In genomic region chr6:117513174-117513573, GRCh38 we compare ENCODE assay signal across 20 cellular contexts. TPM values are rescaled to one million over a fixed set of nuclear protein-coding genes. Genes with fewer than 3 reads are reported as not detected.
DNase-seq lines count a peak whose midpoint lies in the region; ATAC-seq, FAIRE-seq and TF ChIP-seq lines count a peak whose summit lies in the region.
"Had no signal": no experiment of that assay in that cellular context is flagged by ENCODE, and none has a peak within 500 bp of the region (broad histone marks: within the 10 kb centered on the region; RNA-seq: fewer than 3 reads in every experiment).

No MANE protein-coding gene starts in this region.

- H3K9me3 ChIP-seq in A549 (peaks cover 2% of the 10 kb centered on the region; the same call in 1 of the 3 replicates), endothelial cell of umbilical vein (replicated peaks; ENCODE audit: control insufficient read depth, insufficient read depth, low read length) (no peaks in the 10 kb centered on the region), mucosa of descending colon (no peaks in the 10 kb centered on the region)
- H3K9me3 ChIP-seq: BE2C had no signal

- FAIRE-seq in A549 (lab: Jason Lieb, UNC), result no peak
- FAIRE-seq in endothelial cell of umbilical vein (lab: Jason Lieb, UNC), result no peak

- H3K9me3 Mint-ChIP-seq in nephron, result no peaks in the 10 kb centered on the region
- H3K9me3 Mint-ChIP-seq: CD4-positive, CD25-positive, alpha-beta regulatory T cell had no signal

- no peak overlapping the region for H3K4me3 ChIP-seq in A549
- H3K4me3 ChIP-seq in endothelial cell of umbilical vein (replicated peaks in 1 of 3; ENCODE audit: insufficient read depth in 1 of 3, low read depth in 1 of 3, low read length in 3 of 3), result no peak overlapping the region
- H3K4me3 ChIP-seq in mucosa of descending colon, result no peak overlapping the region
- H3K4me3 ChIP-seq: K562 had no signal

- no peaks in the 10 kb centered on the region for H4K20me1 ChIP-seq in endothelial cell of umbilical vein (replicated peaks; ENCODE audit: control insufficient read depth, extremely low read depth, insufficient read depth, low read length)

- ATAC-seq in A549, result peak; percentile 9 to 30; a peak in 4 of 6 replicates
- ATAC-seq in GM19467 (IDR thresholded peaks at IDR 0.05; ENCODE audit: unreplicated experiment), result no peak
- no peak for ATAC-seq in mucosa of descending colon
- ATAC-seq: K562, PC-3 had no signal

- no peaks in the 10 kb centered on the region for H3K27me3 Mint-ChIP-seq in nephron (ENCODE audit: low read depth)

- no peak for TF ChIP-seq CTCF in A549 (IDR thresholded peaks at IDR 0.05)
- TF ChIP-seq CTCF in endothelial cell of umbilical vein (IDR thresholded peaks at IDR 0.05; ENCODE audit: extremely low read depth in 1 of 2, insufficient read depth in 1 of 2, low read depth in 1 of 2, low read length in 2 of 2), result no peak
- TF ChIP-seq CTCF in nephron (IDR thresholded peaks at IDR 0.05; ENCODE audit: unreplicated experiment in 3 of 3), result no peak
- no peak for TF ChIP-seq CTCF in mucosa of descending colon (IDR thresholded peaks at IDR 0.05)

- POLR2A ChIA-PET in A549 (lab: Yijun Ruan, JAX), result no interaction called here
- POLR2A ChIA-PET in endothelial cell of umbilical vein (lab: Charles Lee), result no interaction called here

- H3K27ac ChIP-seq in A549 (peak overlapping the region; percentile 88 to 95), endothelial cell of umbilical vein (ENCODE audit: insufficient read depth, low read depth, low read length) (no peak overlapping the region)

- no peak overlapping the region for H3K4me3 Mint-ChIP-seq in nephron
- H3K4me3 Mint-ChIP-seq: CD4-positive, CD25-positive, alpha-beta regulatory T cell had no signal

- intact Hi-C loops in endothelial cell of umbilical vein (cut with micrococcal nuclease), result no loop called here
- intact Hi-C loops in mucosa of descending colon (cut with DNase I, micrococcal nuclease), result no loop called here

- peak overlapping the region; percentile 7 to 51 (median 38) for H3K27ac Mint-ChIP-seq in nephron
- H3K27ac Mint-ChIP-seq: CD4-positive, CD25-positive, alpha-beta regulatory T cell had no signal

- peaks cover 6% of the 10 kb centered on the region for H3K36me3 Mint-ChIP-seq in nephron (ENCODE audit: low read depth)

- H3K4me2 ChIP-seq in A549 (peak overlapping the region; percentile 69), endothelial cell of umbilical vein (ENCODE audit: insufficient read depth, low read length) (no peak overlapping the region)

- TF ChIP-seq RAD21 in A549 (conservative IDR thresholded peaks at IDR 0.05 in 1 of 2, IDR thresholded peaks at IDR 0.05 in 1 of 2), result no peak

- H3K27me3 ChIP-seq in endothelial cell of umbilical vein (ENCODE audit: control insufficient read depth in 2 of 2, insufficient read depth in 2 of 2, low read length in 2 of 2), result no peaks in the 10 kb centered on the region
- H3K27me3 ChIP-seq: BE2C had no signal

- no TSS peak for BruUV-seq in endothelial cell of umbilical vein (replicated peaks; lab: Mats Ljungman, UMichigan)

- no peak overlapping the region for H2AFZ ChIP-seq in endothelial cell of umbilical vein (ENCODE audit: low read depth, low read length)

- H3K4me1 ChIP-seq in A549 (peaks cover 99% of the 10 kb centered on the region), endothelial cell of umbilical vein (ENCODE audit: control insufficient read depth, extremely low read depth, insufficient read depth, low read length) (no peaks in the 10 kb centered on the region), mucosa of descending colon (ENCODE audit: low read depth) (no peaks in the 10 kb centered on the region)
- H3K4me1 ChIP-seq: BE2C had no signal

- CTCF ChIA-PET in A549 (lab: Yijun Ruan, JAX) (interaction anchor here (0.9 to 1.0 kb wide), 2 partner anchors 43 to 63 kb away, joined by 3 read pairs; no protein-coding TSS in a partner anchor), endothelial cell of umbilical vein (lab: Charles Lee) (interaction anchor here (1.1 to 2.1 kb wide), 3 partner anchors 8 to 63 kb away, joined by 3 to 6 read pairs (median 3); no protein-coding TSS in a partner anchor)

- no peaks in the 10 kb centered on the region for H3K9me1 ChIP-seq in endothelial cell of umbilical vein (replicated peaks; ENCODE audit: control insufficient read depth, extremely low read depth, insufficient read depth, low read length)

- 46% methylated on average over 2 of the region's 2 CpGs for WGBS in A549 (ENCODE audit: missing lambda C conversion rate)

- no peak for TF ChIP-seq EP300 in A549 (IDR thresholded peaks at IDR 0.05)

- H3K36me3 ChIP-seq in endothelial cell of umbilical vein (ENCODE audit: control insufficient read depth in 2 of 2, extremely low read depth in 1 of 2, insufficient read depth in 2 of 2, low read length in 2 of 2) (peaks cover 4 to 7% of the 10 kb centered on the region in 2 experiments), mucosa of descending colon (ENCODE audit: low read depth) (no peaks in the 10 kb centered on the region)
- H3K36me3 ChIP-seq: BE2C had no signal

- no peak for TF ChIP-seq POLR2A in A549 (IDR thresholded peaks at IDR 0.05; ENCODE audit: low read length)
- TF ChIP-seq POLR2A in endothelial cell of umbilical vein (IDR thresholded peaks at IDR 0.05; ENCODE audit: low read depth, low read length), result no peak

- H3K4me1 Mint-ChIP-seq in nephron, result peaks cover 41% of the 10 kb centered on the region
- H3K4me1 Mint-ChIP-seq: CD4-positive, CD25-positive, alpha-beta regulatory T cell had no signal

- DNase-seq in A549 (ENCODE audit: low read depth in 1 of 2, low spot score in 1 of 2), result no peak
- DNase-seq in NCI-H226, result peak; percentile 30
- DNase-seq in endothelial cell of umbilical vein (ENCODE audit: low read depth, low spot score), result peak; percentile 26
- no peak for DNase-seq in SKM-1 (lab: John Stamatoyannopoulos, UW; ENCODE audit: unreplicated experiment)
- no peak for DNase-seq in HK-2 (ENCODE audit: unreplicated experiment)
- no peak for DNase-seq in mucosa of descending colon
- DNase-seq: BE2C; CD4-positive, CD25-positive, alpha-beta regulatory T cell; COR-L47; GF-D8; HCEC 1CT; NCI-H1105 treated with DMSO at 0.1 percent for 48 hours; NCI-H1694 treated with DMSO at 0.1 percent for 48 hours; NCI-H345; NCI-H524 treated with DMSO at 0.1 percent for 48 hours; PC-3; RPMI8226 had no signal

- H3K9ac ChIP-seq in endothelial cell of umbilical vein (replicated peaks; ENCODE audit: extremely low read depth, insufficient read depth, low read length), result no peak overlapping the region

- H3K79me2 ChIP-seq in endothelial cell of umbilical vein (ENCODE audit: control insufficient read depth, insufficient read depth, low read length), result peaks cover 55% of the 10 kb centered on the region

- dilution Hi-C loops in endothelial cell of umbilical vein (cut with MboI; ENCODE audit: extremely low pct_ligation_motif_present, low sequenced_read_pairs), result no loop called here

TF ChIP-seq in A549, 52 proteins besides CTCF, POLR2A, EP300 and RAD21 (continues in another document):
- no peak for TF ChIP-seq ZSCAN20 (CRISPR knock-in tag; IDR thresholded peaks at IDR 0.05)
- no peak for TF ChIP-seq ESRRA (IDR thresholded peaks at IDR 0.05; ENCODE audit: borderline replicate concordance, low read length)
- TF ChIP-seq HDAC2 (IDR thresholded peaks at IDR 0.05), result no peak
- TF ChIP-seq RFX5 (IDR thresholded peaks at IDR 0.05), result no peak
- TF ChIP-seq TFCP2L1 (CRISPR knock-in tag; IDR thresholded peaks at IDR 0.05), result no peak
- TF ChIP-seq RCOR1 (IDR thresholded peaks at IDR 0.05; ENCODE audit: low read depth, low read length), result no peak
- TF ChIP-seq PHF8 (IDR thresholded peaks at IDR 0.05; ENCODE audit: borderline replicate concordance, low read depth), result no peak
- no peak for TF ChIP-seq ZC3H11A (IDR thresholded peaks at IDR 0.05)
- no peak for TF ChIP-seq GATA3 (IDR thresholded peaks at IDR 0.05; ENCODE audit: borderline replicate concordance)
- no peak for TF ChIP-seq MAFK (IDR thresholded peaks at IDR 0.05; ENCODE audit: partially characterized antibody)
- TF ChIP-seq FOXS1 (CRISPR knock-in tag; IDR thresholded peaks at IDR 0.05), result no peak
- TF ChIP-seq CBX2 (IDR thresholded peaks at IDR 0.05; ENCODE audit: borderline replicate concordance, low read depth), result no peak

TF ChIP-seq in endothelial cell of umbilical vein, 7 proteins besides CTCF, POLR2A, EP300 and RAD21:
- TF ChIP-seq JUN (IDR thresholded peaks at IDR 0.05; ENCODE audit: borderline replicate concordance, insufficient read depth, insufficient read length, low read depth) (no peak), MYC (IDR thresholded peaks at IDR 0.05; ENCODE audit: low read depth, low read length) (no peak), MAX (IDR thresholded peaks at IDR 0.05; ENCODE audit: insufficient read depth, insufficient read length) (no peak), EZH2 (IDR thresholded peaks at IDR 0.05; ENCODE audit: borderline replicate concordance, low read depth, low read length, severe bottlenecking) (no peak)
TF ChIP-seq in endothelial cell of umbilical vein: peak in this region for 0.

RNA-seq across cellular contexts. Expression of gene DCBLD1, which starts 30.7 kb away (rescaled TPM):
- 39.3 and 49.1 TPM in 2 replicates for polyA plus RNA-seq in A549 (2011; rRNA removed)
- 14.1 and 18.1 TPM in 2 replicates for polyA plus RNA-seq in A549 (2012; cell fraction: cytosol; rRNA removed)
- polyA plus RNA-seq in A549 (2012; cell fraction: nucleus; rRNA removed), result 37.0 and 37.9 TPM in 2 replicates
- polyA plus RNA-seq in A549 (2017; fragmentation: RNase III; extraction: RNeasy Plus Mini Kit Qiagen cat#74134 plus additional on column Dnase treatment), result 48.0 to 60.4 TPM (median 58.4 TPM) in 3 replicates
- polyA minus RNA-seq in A549 (2011; rRNA and poly(A)+ RNA removed), result 31.1 and 35.7 TPM in 2 replicates
- total RNA-seq in endothelial cell of umbilical vein, result 44.3 and 55.8 TPM in 2 replicates
- polyA plus RNA-seq in endothelial cell of umbilical vein, result 27.1 and 30.2 TPM in 2 replicates
- 23.4 and 23.5 TPM in 2 replicates for polyA plus RNA-seq in endothelial cell of umbilical vein (2011; cell fraction: cytosol; rRNA removed)
- polyA plus RNA-seq in endothelial cell of umbilical vein (2011; cell fraction: nucleus; rRNA removed), result 53.8 and 63.0 TPM in 2 replicates
- polyA plus RNA-seq in endothelial cell of umbilical vein (2012), result 64.0 and 66.8 TPM in 2 replicates
- polyA minus RNA-seq in endothelial cell of umbilical vein, result 39.3 and 40.7 TPM in 2 replicates
- polyA minus RNA-seq in endothelial cell of umbilical vein (2011; cell fraction: cytosol; rRNA and poly(A)+ RNA removed), result 4.3 TPM
- polyA minus RNA-seq in endothelial cell of umbilical vein (2011; cell fraction: nucleus; rRNA and poly(A)+ RNA removed), result 36.6 and 49.8 TPM in 2 replicates
- total RNA-seq in mucosa of descending colon, result 10 to 100 TPM; 11.3 to 16.8 (median 11.4) TPM

Comparison
In these comparisons a context has a peak if more than half of its experiments do, and no peak if none do; other contexts are left out.
1. ATAC-seq: peak in A549 (2 of 2); none in GM19467 (single experiment) and mucosa of descending colon (single experiment).
2. DNase-seq: peak in NCI-H226 (single experiment) and endothelial cell of umbilical vein (single experiment); none in A549 (0 of 2), SKM-1 (single experiment), HK-2 (single experiment) and mucosa of descending colon (0 of 3).